8 cellular contexts compared by ENCODE assay signal in genomic region chr2:233251306-233252116, GRCh38. TPM values are rescaled to one million over a fixed set of nuclear protein-coding genes. Genes with fewer than 3 reads are reported as not detected.
A peak's percentile ranks its signal among the peaks of the same experiment; 100 is the strongest.
DNase-seq lines count a peak whose midpoint lies in the region; ATAC-seq and TF ChIP-seq lines count a peak whose summit lies in the region.

Gene ATG16L1, plus strand, starts transcription at chr2:233251673. Its CDS starts 155 bp downstream, at chr2:233251828.

- H3K9me3 Mint-ChIP-seq in endothelial cell (ENCODE audit: unreplicated experiment): no peaks in the 10 kb centered on the region

- peak within 1 kb of the TSS; percentile 99 for H3K4me3 Mint-ChIP-seq in endothelial cell (ENCODE audit: unreplicated experiment)

- peaks cover 44% of the 10 kb centered on the region for H3K79me2 ChIP-seq in OCI-LY3 (ENCODE audit: low read length)

- peaks cover 4% of the 10 kb centered on the region; the same call in 1 of the 2 replicates for H3K9me3 ChIP-seq in OCI-LY3 (ENCODE audit: insufficient read depth, low read length)

- peaks cover 5% of the 10 kb centered on the region for H3K27me3 Mint-ChIP-seq in endothelial cell (ENCODE audit: unreplicated experiment)

- DNase-seq in DMS114 treated with DMSO at 0.1 percent for 48 hours (lab: John Stamatoyannopoulos, UW; ENCODE audit: unreplicated experiment) (peak; percentile 91), HuH-7.5 (ENCODE audit: low spot score) (peak; percentile 97), endothelial cell (ENCODE audit: low spot score) (peak; percentile 97), midbrain (lab: John Stamatoyannopoulos, UW) (peak; percentile 98)
- peak; percentile 94 for DNase-seq in activated CD8-positive, alpha-beta memory T cell treated with anti-CD3 and anti-CD28 coated beads, Interleukin-2, amount 50 U/mL, for 48 hours
- DNase-seq in stimulated activated CD8-positive, alpha-beta memory T cell treated with anti-CD3 and anti-CD28 coated beads, Interleukin-2, amount 100 ng/mL, for 1 hour (ENCODE audit: low read depth in 2 of 2): peak; percentile 89 to 92

- H4K20me1 ChIP-seq in OCI-LY3 (ENCODE audit: insufficient read depth, low read length): no peaks in the 10 kb centered on the region

- peaks cover 18% of the 10 kb centered on the region for H3K4me1 ChIP-seq in OCI-LY3 (ENCODE audit: low read length)

- peaks cover 8% of the 10 kb centered on the region for H3K36me3 ChIP-seq in OCI-LY3 (replicated peaks; ENCODE audit: low read depth, low read length)

- H3K36me3 Mint-ChIP-seq in endothelial cell (ENCODE audit: low read depth, unreplicated experiment): no peaks in the 10 kb centered on the region

- peaks cover 33% of the 10 kb centered on the region for H3K4me1 Mint-ChIP-seq in endothelial cell (ENCODE audit: unreplicated experiment)

- TF ChIP-seq CTCF in OCI-LY3 (IDR thresholded peaks at IDR 0.05; ENCODE audit: low read depth, low read length) (peak; percentile 78), endothelial cell (IDR thresholded peaks at IDR 0.05; ENCODE audit: unreplicated experiment) (peak; percentile 77)

- ATAC-seq in GM21526 (IDR thresholded peaks at IDR 0.05; ENCODE audit: low FRiP score, unreplicated experiment): peak; percentile 89

- peak within 1 kb of the TSS; percentile 90 for H3K4me2 ChIP-seq in OCI-LY3 (ENCODE audit: low read length)

- H2AFZ ChIP-seq in OCI-LY3 (ENCODE audit: low read depth, low read length): peak within 1 kb of the TSS; percentile 97

- H3K27ac Mint-ChIP-seq in endothelial cell (ENCODE audit: unreplicated experiment): peak within 1 kb of the TSS; percentile 93

- peak within 1 kb of the TSS; percentile 57 for H3K27ac ChIP-seq in OCI-LY3 (ENCODE audit: low read length)

- H3K4me3 ChIP-seq in OCI-LY3 (ENCODE audit: low read length): peak within 1 kb of the TSS; percentile 87

- H3K9ac ChIP-seq in OCI-LY3 (ENCODE audit: low read length): peak within 1 kb of the TSS; percentile 68

- no peaks in the 10 kb centered on the region for H3K27me3 ChIP-seq in OCI-LY3 (ENCODE audit: low read depth, low read length)

RNA-seq across cellular contexts. Expression of gene ATG16L1, which starts in this region (rescaled TPM):
- total RNA-seq in endothelial cell (ENCODE audit: unreplicated experiment): 39.5 TPM

Comparison
In these comparisons a context has a peak if more than half of its experiments do, and no peak if none do; other contexts are left out.
1. Peak in every context shown above with its lines: DNase-seq, ATAC-seq, H3K4me3 ChIP-seq and H3K27ac ChIP-seq.